ENCODE assay signal across 8 cellular contexts in the genomic region with DNA sequence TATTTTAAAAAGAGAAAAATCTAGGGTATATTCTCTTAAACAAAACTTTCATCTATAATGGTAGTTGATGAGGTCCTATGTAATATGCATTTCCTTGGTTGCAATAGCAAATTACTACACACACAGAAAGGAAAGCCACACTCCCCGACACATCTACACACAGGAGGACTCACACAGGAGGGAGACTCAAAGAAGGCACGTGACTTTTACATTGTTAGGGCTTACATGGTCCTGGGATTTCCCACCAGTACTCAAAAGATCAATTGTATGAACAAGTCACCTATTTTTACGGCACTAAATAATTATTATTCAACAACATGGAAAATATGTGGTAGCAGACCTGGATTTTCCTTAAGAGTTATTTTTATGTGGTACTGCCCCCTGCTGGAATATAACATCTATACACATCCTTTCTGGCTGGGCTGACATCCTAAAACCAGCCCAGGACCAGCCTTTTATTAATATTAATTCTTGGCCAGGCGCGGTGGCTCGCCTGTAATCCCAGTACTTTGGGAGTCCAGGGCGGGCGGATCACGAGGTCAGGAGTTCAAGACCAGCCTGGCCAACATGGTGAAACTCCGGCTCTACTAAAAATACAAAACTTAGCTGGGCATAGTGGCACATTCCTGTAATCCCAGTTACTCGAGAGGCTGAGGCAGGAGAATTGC. TPM values are rescaled to one million over a fixed set of nuclear protein-coding genes. Genes with fewer than 3 reads are reported as not detected.
DNase-seq lines count a peak whose midpoint lies in the region; ATAC-seq and TF ChIP-seq lines count a peak whose summit lies in the region.

No MANE protein-coding gene starts in this region.

- H3K36me3 Mint-ChIP-seq in Calu3 (ENCODE audit: insufficient read depth, unreplicated experiment) = no peaks in the 10 kb centered on the region
- H3K36me3 Mint-ChIP-seq in stimulated activated effector memory CD8-positive, alpha-beta T cell treated with anti-CD3 and anti-CD28 coated beads, Interleukin-12 subunit alpha, Interleukin-12 subunit beta, amount 100 ng/mL, for 72 hours = no peaks in the 10 kb centered on the region

- H3K27ac Mint-ChIP-seq in Calu3 (ENCODE audit: unreplicated experiment) = no peak overlapping the region
- no peak overlapping the region for H3K27ac Mint-ChIP-seq in stimulated activated effector memory CD8-positive, alpha-beta T cell treated with anti-CD3 and anti-CD28 coated beads, Interleukin-12 subunit alpha, Interleukin-12 subunit beta, amount 100 ng/mL, for 72 hours

- ATAC-seq in right cardiac atrium (peak; percentile 56 to 71), GM21786 (IDR thresholded peaks at IDR 0.05; ENCODE audit: unreplicated experiment) (no peak), HG03139 (IDR thresholded peaks at IDR 0.05; ENCODE audit: unreplicated experiment) (no peak)
- ATAC-seq in stimulated activated effector memory CD8-positive, alpha-beta T cell treated with anti-CD3 and anti-CD28 coated beads, Interleukin-12 subunit alpha, Interleukin-12 subunit beta, amount 100 ng/mL, for 72 hours = peak; percentile 40

- no peaks in the 10 kb centered on the region for H3K4me1 Mint-ChIP-seq in Calu3 (ENCODE audit: low read depth, unreplicated experiment)
- H3K4me1 Mint-ChIP-seq in stimulated activated effector memory CD8-positive, alpha-beta T cell treated with anti-CD3 and anti-CD28 coated beads, Interleukin-12 subunit alpha, Interleukin-12 subunit beta, amount 100 ng/mL, for 72 hours = peaks cover 18% of the 10 kb centered on the region

- BruUV-seq in Calu3 (replicated peaks; lab: Mats Ljungman, UMichigan) = no TSS peak

- H3K4me1 ChIP-seq in adipocyte (ENCODE audit: control insufficient read depth, insufficient read depth, low read length) = no peaks in the 10 kb centered on the region
- H3K4me1 ChIP-seq in right cardiac atrium (ENCODE audit: control insufficient read depth, insufficient read depth, low read length) = no peaks in the 10 kb centered on the region

- WGBS in right cardiac atrium = 28% methylated on average over 11 of the region's 11 CpGs

- H3K36me3 ChIP-seq in adipocyte (ENCODE audit: control insufficient read depth, insufficient read depth, low read length, severe bottlenecking) = no peaks in the 10 kb centered on the region

- no peak overlapping the region for H3K9ac ChIP-seq in adipocyte (ENCODE audit: low read length)

- no peak overlapping the region for H3K27ac ChIP-seq in right cardiac atrium (ENCODE audit: low read length)

- H3K27me3 Mint-ChIP-seq in Calu3 (ENCODE audit: unreplicated experiment) = peaks cover 8% of the 10 kb centered on the region

- H3K9me3 ChIP-seq in adipocyte (ENCODE audit: control insufficient read depth, low read length) (no peaks in the 10 kb centered on the region), right cardiac atrium (ENCODE audit: control insufficient read depth, low read length) (no peaks in the 10 kb centered on the region)

- CTCF ChIA-PET in Calu3 (lab: Charles Lee) = interaction anchor here (0.8 kb wide), 1 partner anchor 14 kb away, joined by 3 read pairs; no protein-coding TSS in a partner anchor

- no peaks in the 10 kb centered on the region for H3K9me3 Mint-ChIP-seq in Calu3 (ENCODE audit: low read depth, unreplicated experiment)
- no peaks in the 10 kb centered on the region for H3K9me3 Mint-ChIP-seq in stimulated activated effector memory CD8-positive, alpha-beta T cell treated with anti-CD3 and anti-CD28 coated beads, Interleukin-12 subunit alpha, Interleukin-12 subunit beta, amount 100 ng/mL, for 72 hours

- H3K27me3 ChIP-seq in adipocyte (replicated peaks; ENCODE audit: control insufficient read depth, insufficient read depth, low read length) = peaks cover 30% of the 10 kb centered on the region
- no peaks in the 10 kb centered on the region for H3K27me3 ChIP-seq in right cardiac atrium (ENCODE audit: control insufficient read depth, insufficient read depth)

- peak; percentile 63 for TF ChIP-seq CTCF in Calu3 (IDR thresholded peaks at IDR 0.05; ENCODE audit: unreplicated experiment)
- peak; percentile 1 for TF ChIP-seq CTCF in GM20000 (IDR thresholded peaks at IDR 0.05; ENCODE audit: extremely low read depth, missing control alignments)

- DNase-seq in Calu3 (peak; percentile 16), GM20000 (ENCODE audit: low spot score) (peak; percentile 57), NCI-H2029 (lab: John Stamatoyannopoulos, UW) (peak; percentile 22), adipocyte (ENCODE audit: low read depth) (peak; percentile 85), right cardiac atrium (peak in 1 of 3 donors; percentile 43)
- DNase-seq in stimulated activated effector memory CD8-positive, alpha-beta T cell treated with anti-CD3 and anti-CD28 coated beads, Interleukin-12 subunit alpha, Interleukin-12 subunit beta, amount 100 ng/mL, for 72 hours (ENCODE audit: low spot score in 2 of 2) = no peak

- intact Hi-C loops in Calu3 (cut with micrococcal nuclease; ENCODE audit: unreplicated experiment) = loop anchor here (1.0 to 5.0 kb wide), 3 partner anchors 42 to 387 kb away; no protein-coding TSS in a partner anchor
- intact Hi-C loops in right cardiac atrium (cut with DNase I) = loop anchor here (2.0 to 5.0 kb wide), 3 partner anchors 378 to 383 kb away; no protein-coding TSS in a partner anchor

- H3K4me3 Mint-ChIP-seq in Calu3 (ENCODE audit: low read depth, unreplicated experiment) = no peak overlapping the region
- no peak overlapping the region for H3K4me3 Mint-ChIP-seq in stimulated activated effector memory CD8-positive, alpha-beta T cell treated with anti-CD3 and anti-CD28 coated beads, Interleukin-12 subunit alpha, Interleukin-12 subunit beta, amount 100 ng/mL, for 72 hours

- H3K4me3 ChIP-seq in adipocyte (ENCODE audit: low read length) (no peak overlapping the region), right cardiac atrium (ENCODE audit: low read length) (no peak overlapping the region)

RNA-seq across cellular contexts. Expression of a gene that starts 33.9 kb away (rescaled TPM):
- total RNA-seq in Calu3 (2022) = 46.5 and 50.3 TPM in 2 replicates
- 10 to 100 TPM; 61.0 to 67.5 (median 62.9) TPM for total RNA-seq in right cardiac atrium
- polyA plus RNA-seq in right cardiac atrium = 40.1 TPM

Comparison
In these comparisons a context has a peak if more than half of its experiments do, and no peak if none do; other contexts are left out.
1. DNase-seq: peak in Calu3 (single experiment), GM20000 (single experiment), NCI-H2029 (single experiment) and adipocyte (single experiment); none in stimulated activated effector memory CD8-positive, alpha-beta T cell treated with anti-CD3 and anti-CD28 coated beads, Interleukin-12 subunit alpha, Interleukin-12 subunit beta, amount 100 ng/mL, for 72 hours (0 of 2).
2. ATAC-seq: peak in right cardiac atrium (2 of 2) and stimulated activated effector memory CD8-positive, alpha-beta T cell treated with anti-CD3 and anti-CD28 coated beads, Interleukin-12 subunit alpha, Interleukin-12 subunit beta, amount 100 ng/mL, for 72 hours (single experiment); none in GM21786 (single experiment) and HG03139 (single experiment).